In genomic region chr7:91109200-91109599, GRCh38 we compare ENCODE assay signal across 26 cellular contexts.
DNase-seq lines count a peak whose midpoint lies in the region; ATAC-seq, FAIRE-seq and TF ChIP-seq lines count a peak whose summit lies in the region.
"Had no signal": no experiment of that assay in that cellular context is flagged by ENCODE, and none has a peak within 500 bp of the region (broad histone marks: within the 10 kb centered on the region; RNA-seq: fewer than 3 reads in every experiment).

No MANE protein-coding gene starts in this region.

- no peaks in the 10 kb centered on the region for H4K20me1 ChIP-seq in HepG2 (ENCODE audit: insufficient read depth, low read length)
- no peaks in the 10 kb centered on the region for H4K20me1 ChIP-seq in K562 (replicated peaks; ENCODE audit: control insufficient read depth, insufficient read depth, low read length)
- H4K20me1 ChIP-seq: BLaER1 had no signal

- H3K9me3 ChIP-seq in HepG2 (ENCODE audit: low read length): no peaks in the 10 kb centered on the region
- H3K9me3 ChIP-seq in right lobe of liver: no peaks in the 10 kb centered on the region
- no peaks in the 10 kb centered on the region for H3K9me3 ChIP-seq in K562 (replicated peaks; ENCODE audit: control insufficient read depth, insufficient read depth, low read depth, low read length)
- H3K9me3 ChIP-seq: BE2C, BLaER1 had no signal

- BruUV-seq in HepG2 (replicated peaks; lab: Mats Ljungman, UMichigan) (no TSS peak), K562 (replicated peaks; lab: Mats Ljungman, UMichigan) (no TSS peak)

- H3K36me3 ChIP-seq in HepG2 (replicated peaks in 1 of 2; ENCODE audit: control insufficient read depth in 1 of 2, insufficient read depth in 2 of 2, low read length in 2 of 2) (no peaks in the 10 kb centered on the region), right lobe of liver (no peaks in the 10 kb centered on the region), K562 (ENCODE audit: control insufficient read depth, insufficient read depth, low read length) (no peaks in the 10 kb centered on the region)
- H3K36me3 ChIP-seq: BE2C had no signal

- peaks cover 17 to 32% of the 10 kb centered on the region in 2 donors for H3K36me3 Mint-ChIP-seq in stimulated activated naive B cell treated with anti-CD40 and anti-IgM and Interleukin-4, amounts not matched to agents 10 μg/mL and 1 μg/mL and 100 μg/mL, for 72 hours
- H3K36me3 Mint-ChIP-seq: CD4-positive, alpha-beta memory T cell; CD4-positive, CD25-positive, alpha-beta regulatory T cell; CD8-positive, alpha-beta memory T cell had no signal

- H3K4me1 ChIP-seq in HepG2 (ENCODE audit: insufficient read depth, low read length): no peaks in the 10 kb centered on the region
- H3K4me1 ChIP-seq in right lobe of liver: no peaks in the 10 kb centered on the region
- no peaks in the 10 kb centered on the region for H3K4me1 ChIP-seq in K562 (replicated peaks in 1 of 2; ENCODE audit: control insufficient read depth in 2 of 2, insufficient read depth in 2 of 2, low read length in 2 of 2)
- H3K4me1 ChIP-seq: BE2C, BLaER1 had no signal

- H3K9ac ChIP-seq in HepG2 (ENCODE audit: insufficient read depth, low read depth, low read length): no peak overlapping the region
- H3K9ac ChIP-seq in K562 (ENCODE audit: insufficient read depth in 1 of 2, low read depth in 2 of 2, low read length in 2 of 2): no peak overlapping the region
- H3K9ac ChIP-seq: BLaER1 had no signal

- H2AFZ ChIP-seq in HepG2 (ENCODE audit: low read length): no peak overlapping the region
- H2AFZ ChIP-seq in K562 (ENCODE audit: low read depth, low read length): no peak overlapping the region

- H3K4me3 ChIP-seq in HepG2 (replicated peaks in 1 of 3; ENCODE audit: insufficient read depth in 1 of 3, low read depth in 2 of 3, low read length in 3 of 3) (no peak overlapping the region), right lobe of liver (no peak overlapping the region), K562 (no peak overlapping the region)
- H3K4me3 ChIP-seq: BLaER1, GM12878 had no signal

- FAIRE-seq in HepG2 (lab: Jason Lieb, UNC) (no peak), K562 (lab: Jason Lieb, UNC) (no peak)
- FAIRE-seq: GM12878, GM12892, GM18507 had no signal

- H3K79me2 ChIP-seq in HepG2 (ENCODE audit: insufficient read depth, low read length): no peaks in the 10 kb centered on the region
- no peaks in the 10 kb centered on the region for H3K79me2 ChIP-seq in K562 (ENCODE audit: control insufficient read depth, insufficient read depth, low read length)

- H3K9me1 ChIP-seq in K562 (ENCODE audit: control insufficient read depth, insufficient read depth, low read length): no peaks in the 10 kb centered on the region

- intact Hi-C loops in HepG2 (cut with micrococcal nuclease; ENCODE audit: unreplicated experiment) (no loop called here), right lobe of liver (cut with DNase I) (no loop called here), K562 (cut with micrococcal nuclease) (no loop called here)

- in situ Hi-C loops in HepG2 (cut with HindIII; ENCODE audit: extremely low pct_ligation_motif_present, low pct_unique_long_range_greater_than_20kb) (no loop called here), K562 (cut with MboI) (no loop called here)

- POLR2A ChIA-PET in HepG2 (lab: Yijun Ruan, JAX): no interaction called here
- POLR2A ChIA-PET in K562 (lab: Yijun Ruan, JAX): no interaction called here

- TF ChIP-seq EP300 in HepG2 (IDR thresholded peaks at IDR 0.05; ENCODE audit: low read depth in 2 of 2, low read length in 2 of 2) (no peak), HepG2 (CRISPR knock-in tag; IDR thresholded peaks at IDR 0.05; ENCODE audit: borderline replicate concordance) (no peak), K562 (IDR thresholded peaks at IDR 0.05; ENCODE audit: low read length) (no peak)

- H3K27ac Mint-ChIP-seq in stimulated activated naive B cell treated with anti-CD40 and anti-IgM and Interleukin-4, amounts not matched to agents 10 μg/mL and 1 μg/mL and 100 μg/mL, for 72 hours: peak overlapping the region; percentile 27
- H3K27ac Mint-ChIP-seq: CD14-positive monocyte; CD4-positive, alpha-beta memory T cell; CD4-positive, CD25-positive, alpha-beta regulatory T cell; CD8-positive, alpha-beta memory T cell had no signal

- no peaks in the 10 kb centered on the region for H3K9me3 Mint-ChIP-seq in stimulated activated naive B cell treated with anti-CD40 and anti-IgM and Interleukin-4, amounts not matched to agents 10 μg/mL and 1 μg/mL and 100 μg/mL, for 72 hours
- H3K9me3 Mint-ChIP-seq: CD14-positive monocyte; CD4-positive, CD25-positive, alpha-beta regulatory T cell had no signal

- TF ChIP-seq CTCF in HepG2 (CRISPR knock-in tag; IDR thresholded peaks at IDR 0.05) (no peak), right lobe of liver (IDR thresholded peaks at IDR 0.05) (no peak), K562 (IDR thresholded peaks at IDR 0.05 in 2 of 3, conservative IDR thresholded peaks at IDR 0.05 in 1 of 3; ENCODE audit: insufficient read depth in 2 of 3, low read depth in 1 of 3, low read length in 3 of 3) (no peak)

- H3K27ac ChIP-seq in HepG2 (ENCODE audit: extremely low read length, insufficient read depth, low read length): no peak overlapping the region
- H3K27ac ChIP-seq in right lobe of liver: no peak overlapping the region
- H3K27ac ChIP-seq in K562 (ENCODE audit: extremely low read depth, low read depth, low read length): no peak overlapping the region
- H3K27ac ChIP-seq: 22Rv1, BLaER1 had no signal

- no peaks in the 10 kb centered on the region for H3K4me1 Mint-ChIP-seq in stimulated activated naive B cell treated with anti-CD40 and anti-IgM and Interleukin-4, amounts not matched to agents 10 μg/mL and 1 μg/mL and 100 μg/mL, for 72 hours
- H3K4me1 Mint-ChIP-seq: CD4-positive, alpha-beta memory T cell; CD4-positive, CD25-positive, alpha-beta regulatory T cell; CD8-positive, alpha-beta memory T cell had no signal

- 55% methylated on average over 3 of the region's 3 CpGs for WGBS in HepG2 (ENCODE audit: low lambda C conversion rate)
- WGBS in right lobe of liver (ENCODE audit: insufficient coverage, low coverage, low lambda C conversion rate, missing lambda C conversion rate): 93% methylated on average over 3 of the region's 3 CpGs
- 0% methylated on average over 3 of the region's 3 CpGs for WGBS in K562 (ENCODE audit: insufficient coverage, low coverage, missing lambda C conversion rate)

- H3K27me3 Mint-ChIP-seq in stimulated activated naive B cell treated with anti-CD40 and anti-IgM and Interleukin-4, amounts not matched to agents 10 μg/mL and 1 μg/mL and 100 μg/mL, for 72 hours: no peaks in the 10 kb centered on the region
- H3K27me3 Mint-ChIP-seq: CD4-positive, alpha-beta memory T cell; CD4-positive, CD25-positive, alpha-beta regulatory T cell; CD8-positive, alpha-beta memory T cell had no signal

- ATAC-seq in HepG2 (no peak), right lobe of liver (no peak), K562 (no peak), GM18870 (IDR thresholded peaks at IDR 0.05; ENCODE audit: unreplicated experiment) (no peak)
- ATAC-seq in stimulated activated naive B cell treated with anti-CD40 and anti-IgM and Interleukin-4, amounts not matched to agents 10 μg/mL and 1 μg/mL and 100 μg/mL, for 72 hours (replicated peaks): no peak
- ATAC-seq: GM12878 had no signal

- no peak overlapping the region for H3K4me3 Mint-ChIP-seq in stimulated activated naive B cell treated with anti-CD40 and anti-IgM and Interleukin-4, amounts not matched to agents 10 μg/mL and 1 μg/mL and 100 μg/mL, for 72 hours
- H3K4me3 Mint-ChIP-seq: CD14-positive monocyte; CD4-positive, alpha-beta memory T cell; CD4-positive, CD25-positive, alpha-beta regulatory T cell; CD8-positive, alpha-beta memory T cell had no signal

- TF ChIP-seq RAD21 in HepG2 (CRISPR knock-in tag; IDR thresholded peaks at IDR 0.05): no peak
- TF ChIP-seq RAD21 in K562 (CRISPR knock-in tag; conservative IDR thresholded peaks at IDR 0.05 in 1 of 2, IDR thresholded peaks at IDR 0.05 in 1 of 2): no peak

- CTCF ChIA-PET in HepG2 (lab: Yijun Ruan, JAX; ENCODE audit: low intra/inter-chr PET ratio, low total read pairs) (no interaction called here), K562 (lab: Yijun Ruan, JAX; ENCODE audit: low intra/inter-chr PET ratio) (no interaction called here)

- no peak for DNase-seq in HepG2 (ENCODE audit: low spot score)
- no peak for DNase-seq in right lobe of liver
- no peak for DNase-seq in K562 (ENCODE audit: extremely low read depth in 1 of 4, low spot score in 3 of 4)
- DNase-seq in stimulated activated naive B cell treated with anti-CD40 and anti-IgM and Interleukin-4, amounts not matched to agents 10 μg/mL and 1 μg/mL and 100 μg/mL, for 72 hours: no peak
- no peak for DNase-seq in NCI-H446 treated with DMSO at 0.1 percent for 48 hours (lab: John Stamatoyannopoulos, UW)
- DNase-seq: ACHN; BE2C; C1 segment of cervical spinal cord; CD4-positive, alpha-beta memory T cell; CD4-positive, CD25-positive, alpha-beta regulatory T cell; CD8-positive, alpha-beta memory T cell; COR-L47; DMS 273 treated with DMSO at 0.1 percent for 48 hours; DMS153; DMS53; DMS79; DND-41; EL; GDM1 had no signal

- H3K27me3 ChIP-seq in HepG2 (ENCODE audit: control insufficient read depth in 1 of 2, insufficient read depth in 2 of 2, low read length in 2 of 2) (no peaks in the 10 kb centered on the region), right lobe of liver (no peaks in the 10 kb centered on the region), K562 (ENCODE audit: control insufficient read depth in 2 of 2, insufficient read depth in 2 of 2, low read length in 2 of 2) (no peaks in the 10 kb centered on the region)
- H3K27me3 ChIP-seq: BE2C, BLaER1 had no signal

- H3K4me2 ChIP-seq in HepG2 (ENCODE audit: low read depth, low read length): no peak overlapping the region
- H3K4me2 ChIP-seq in K562 (ENCODE audit: insufficient read depth, low read length): no peak overlapping the region
- H3K4me2 ChIP-seq: BLaER1 had no signal

- TF ChIP-seq POLR2A in HepG2 (IDR thresholded peaks at IDR 0.05; ENCODE audit: insufficient read depth in 1 of 2, low read depth in 2 of 2, low read length in 2 of 2) (no peak), right lobe of liver (IDR thresholded peaks at IDR 0.05) (no peak), K562 (conservative IDR thresholded peaks at IDR 0.05) (no peak)

TF ChIP-seq in HepG2, 621 proteins besides CTCF, POLR2A, EP300 and RAD21 (continues in another document):
- TF ChIP-seq KAT7 (CRISPR knock-in tag; IDR thresholded peaks at IDR 0.05; ENCODE audit: borderline replicate concordance) (no peak), MAFF (IDR thresholded peaks at IDR 0.05; ENCODE audit: low read depth, low read length) (peak; percentile 52; the same call in 1 of the 2 replicates), ZNF790 (CRISPR knock-in tag; IDR thresholded peaks at IDR 0.05; ENCODE audit: borderline replicate concordance) (no peak)

TF ChIP-seq in K562, 482 proteins besides CTCF, POLR2A, EP300 and RAD21 (continues in another document):
- no peak for TF ChIP-seq EP400 (IDR thresholded peaks at IDR 0.05)

Comparison
In these comparisons a context has a peak if more than half of its experiments do, and no peak if none do; other contexts are left out.
1. Of the 241 proteins assayed by ChIP-seq in both HepG2 and K562: peak only in HepG2: MAFF and MAFK; only in K562: none; in both: none; in neither: 239.